Comparison of ENCODE assay signal across 8 cellular contexts in genomic region chr1:156704930-156705320, GRCh38. TPM values are rescaled to one million over a fixed set of nuclear protein-coding genes. Genes with fewer than 3 reads are reported as not detected.
DNase-seq lines count a peak whose midpoint lies in the region; ATAC-seq and TF ChIP-seq lines count a peak whose summit lies in the region.

No MANE protein-coding gene starts in this region.

- peak overlapping the region; percentile 57 to 72 for H3K4ac ChIP-seq in mesenchymal stem cell (ENCODE audit: low read depth in 1 of 2, low read length in 2 of 2)

- peak overlapping the region; percentile 44 to 88 for H3K18ac ChIP-seq in mesenchymal stem cell (ENCODE audit: low read depth in 1 of 2, low read length in 2 of 2)

- peak overlapping the region in 1 of 2 experiments; percentile 60 for H2BK12ac ChIP-seq in mesenchymal stem cell (ENCODE audit: low read length in 2 of 2)

- H2BK15ac ChIP-seq in mesenchymal stem cell (ENCODE audit: low read depth, poor library complexity, severe bottlenecking) = peak overlapping the region; percentile 40

- H3K27ac ChIP-seq in mesenchymal stem cell (ENCODE audit: low read length, poor library complexity, severe bottlenecking) = no peak overlapping the region

- peak overlapping the region; percentile 87 for H3K4me2 ChIP-seq in mesenchymal stem cell (ENCODE audit: low read length, poor library complexity, severe bottlenecking)

- ATAC-seq in HG03378 (IDR thresholded peaks at IDR 0.05; ENCODE audit: unreplicated experiment) = no peak
- ATAC-seq in GM19467 (IDR thresholded peaks at IDR 0.05; ENCODE audit: unreplicated experiment) = no peak
- no peak for ATAC-seq in HG03439 (IDR thresholded peaks at IDR 0.05; ENCODE audit: unreplicated experiment)

- peak overlapping the region; percentile 71 for H4K91ac ChIP-seq in mesenchymal stem cell (ENCODE audit: low read length)

- under 1% methylated on average over 29 of the region's 29 CpGs for WGBS in mesenchymal stem cell

- DNase-seq in RPMI8226 (peak; percentile 34), chondrocyte (ENCODE audit: low spot score) (no peak), mesenchymal stem cell (peak; percentile 73)

- peak overlapping the region; percentile 81 for H3K4me3 Mint-ChIP-seq in chondrocyte (ENCODE audit: unreplicated experiment)
- H3K4me3 Mint-ChIP-seq in stimulated activated naive CD8-positive, alpha-beta T cell treated with anti-CD3 and anti-CD28 coated beads, Interleukin-15, Interleukin-2, amounts not matched to agents 100 ng/mL and 50 ng/mL, for 24 hours = peak overlapping the region; percentile 20

- H3K79me1 ChIP-seq in mesenchymal stem cell (replicated peaks; ENCODE audit: low read length, poor library complexity, severe bottlenecking) = no peaks in the 10 kb centered on the region

- H3K9me3 ChIP-seq in ES-I3 (ENCODE audit: control insufficient read depth, insufficient read depth, low read length) (no peaks in the 10 kb centered on the region), mesenchymal stem cell (ENCODE audit: control insufficient read depth, low read length) (no peaks in the 10 kb centered on the region)

- H3K4me1 ChIP-seq in ES-I3 (ENCODE audit: insufficient read depth, low read length) = peaks cover 31% of the 10 kb centered on the region
- peaks cover 59% of the 10 kb centered on the region for H3K4me1 ChIP-seq in mesenchymal stem cell (ENCODE audit: control insufficient read depth, insufficient read depth, low read depth, low read length)

- no peak overlapping the region for H2AK5ac ChIP-seq in mesenchymal stem cell (ENCODE audit: low read length, severe bottlenecking)

- H2BK5ac ChIP-seq in mesenchymal stem cell (ENCODE audit: low read depth, low read length, poor library complexity, severe bottlenecking) = no peak overlapping the region

- H3K9ac ChIP-seq in ES-I3 (ENCODE audit: low read depth, low read length) = peak overlapping the region; percentile 72
- peak overlapping the region; percentile 89 for H3K9ac ChIP-seq in mesenchymal stem cell (ENCODE audit: low read length)

- peak overlapping the region; percentile 79 for H3K27ac Mint-ChIP-seq in chondrocyte (ENCODE audit: unreplicated experiment)
- no peak overlapping the region for H3K27ac Mint-ChIP-seq in stimulated activated naive CD8-positive, alpha-beta T cell treated with anti-CD3 and anti-CD28 coated beads, Interleukin-15, Interleukin-2, amounts not matched to agents 100 ng/mL and 50 ng/mL, for 24 hours

- H3K36me3 Mint-ChIP-seq in chondrocyte (ENCODE audit: low read depth) = peaks cover 4% of the 10 kb centered on the region
- H3K36me3 Mint-ChIP-seq in stimulated activated naive CD8-positive, alpha-beta T cell treated with anti-CD3 and anti-CD28 coated beads, Interleukin-15, Interleukin-2, amounts not matched to agents 100 ng/mL and 50 ng/mL, for 24 hours (ENCODE audit: low read depth) = no peaks in the 10 kb centered on the region

- H3K14ac ChIP-seq in mesenchymal stem cell (ENCODE audit: low read length in 2 of 2) = peak overlapping the region in 1 of 2 experiments; percentile 49

- H2BK120ac ChIP-seq in mesenchymal stem cell (ENCODE audit: low read depth, low read length) = peak overlapping the region; percentile 52

- TF ChIP-seq CTCF in chondrocyte (IDR thresholded peaks at IDR 0.05) = no peak

- H3K27me3 Mint-ChIP-seq in chondrocyte (ENCODE audit: low read depth) = no peaks in the 10 kb centered on the region
- peaks cover 29% of the 10 kb centered on the region for H3K27me3 Mint-ChIP-seq in stimulated activated naive CD8-positive, alpha-beta T cell treated with anti-CD3 and anti-CD28 coated beads, Interleukin-15, Interleukin-2, amounts not matched to agents 100 ng/mL and 50 ng/mL, for 24 hours

- H3K9me3 Mint-ChIP-seq in chondrocyte (ENCODE audit: low read depth) = no peaks in the 10 kb centered on the region
- no peaks in the 10 kb centered on the region for H3K9me3 Mint-ChIP-seq in stimulated activated naive CD8-positive, alpha-beta T cell treated with anti-CD3 and anti-CD28 coated beads, Interleukin-15, Interleukin-2, amounts not matched to agents 100 ng/mL and 50 ng/mL, for 24 hours

- H2AFZ ChIP-seq in mesenchymal stem cell (ENCODE audit: low read depth, low read length) = no peak overlapping the region

- H3K4me1 Mint-ChIP-seq in chondrocyte (ENCODE audit: low read depth) = peaks cover 67% of the 10 kb centered on the region
- H3K4me1 Mint-ChIP-seq in stimulated activated naive CD8-positive, alpha-beta T cell treated with anti-CD3 and anti-CD28 coated beads, Interleukin-15, Interleukin-2, amounts not matched to agents 100 ng/mL and 50 ng/mL, for 24 hours (ENCODE audit: low read depth) = peaks cover 27% of the 10 kb centered on the region

- H3K4me3 ChIP-seq in mesenchymal stem cell (ENCODE audit: insufficient read depth in 1 of 2, low read depth in 1 of 2, low read length in 2 of 2) = peak overlapping the region; percentile 35 to 85

- no peaks in the 10 kb centered on the region; the same call in 1 of the 2 replicates for H3K36me3 ChIP-seq in ES-I3 (ENCODE audit: insufficient read depth, low read length)
- H3K36me3 ChIP-seq in mesenchymal stem cell (ENCODE audit: control insufficient read depth in 1 of 2, insufficient read depth in 2 of 2, low read depth in 1 of 2, low read length in 2 of 2) = peaks cover 9 to 20% of the 10 kb centered on the region in 2 experiments

- peak overlapping the region in 1 of 2 experiments; percentile 77 for H3K23ac ChIP-seq in mesenchymal stem cell (ENCODE audit: low read length in 2 of 2)

- peaks cover 0 to 31% of the 10 kb centered on the region in 2 experiments for H3K27me3 ChIP-seq in mesenchymal stem cell (ENCODE audit: control insufficient read depth in 1 of 2, insufficient read depth in 1 of 2, low read length in 2 of 2)

- H4K8ac ChIP-seq in mesenchymal stem cell (ENCODE audit: low read length) = peak overlapping the region; percentile 86

RNA-seq across cellular contexts. Expression of gene CRABP2, which starts 0.5 kb away (rescaled TPM):
- 88.7 to 193 TPM (median 93.5 TPM) in 3 replicates for total RNA-seq in chondrocyte
- polyA plus RNA-seq in mesenchymal stem cell (2013, experiment 1 of 2) = 42.6 TPM
- 41.2 TPM for polyA plus RNA-seq in mesenchymal stem cell (2013, experiment 2 of 2)

RNA-seq across cellular contexts. Expression of gene METTL25B, which starts 23.3 kb away (rescaled TPM):
- 11.4 to 17.1 TPM (median 14.1 TPM) in 3 replicates for total RNA-seq in chondrocyte
- polyA plus RNA-seq in mesenchymal stem cell (2013, experiment 1 of 2) = 12.1 TPM
- 11.3 TPM for polyA plus RNA-seq in mesenchymal stem cell (2013, experiment 2 of 2)

RNA-seq across cellular contexts. Expression of gene ISG20L2, which starts 23.6 kb away (rescaled TPM):
- 22.3 to 45.7 TPM (median 23.7 TPM) in 3 replicates for total RNA-seq in chondrocyte
- polyA plus RNA-seq in mesenchymal stem cell (2013, experiment 1 of 2) = 26.8 TPM
- 25.1 TPM for polyA plus RNA-seq in mesenchymal stem cell (2013, experiment 2 of 2)

RNA-seq across cellular contexts. Expression of gene NES, which starts 27.7 kb away (rescaled TPM):
- total RNA-seq in chondrocyte = 6.0 to 11.6 TPM (median 6.9 TPM) in 3 replicates
- polyA plus RNA-seq in mesenchymal stem cell (2013, experiment 1 of 2) = 49.2 TPM
- 45.3 TPM for polyA plus RNA-seq in mesenchymal stem cell (2013, experiment 2 of 2)

RNA-seq across cellular contexts. Expression of gene MRPL24, which starts 36.0 kb away (rescaled TPM):
- total RNA-seq in chondrocyte = 38.6 to 58.3 TPM (median 40.3 TPM) in 3 replicates
- 65.7 TPM for polyA plus RNA-seq in mesenchymal stem cell (2013, experiment 1 of 2)
- 64.7 TPM for polyA plus RNA-seq in mesenchymal stem cell (2013, experiment 2 of 2)
